15 cellular contexts compared by ENCODE assay signal in genomic region chr7:75971309-75971960, GRCh38. TPM values are rescaled to one million over a fixed set of nuclear protein-coding genes. Genes with fewer than 3 reads are reported as not detected.
A peak's percentile ranks its signal among the peaks of the same experiment; 100 is the strongest.
DNase-seq lines count a peak whose midpoint lies in the region; ATAC-seq and TF ChIP-seq lines count a peak whose summit lies in the region.
"Had no signal": no experiment of that assay in that cellular context is flagged by ENCODE, and none has a peak within 500 bp of the region (broad histone marks: within the 10 kb centered on the region; RNA-seq: fewer than 3 reads in every experiment).

No MANE protein-coding gene starts in this region.

- peaks cover 32% of the 10 kb centered on the region; the same call in 1 of the 2 replicates for H4K20me1 ChIP-seq in BLaER1
- no peaks in the 10 kb centered on the region for H4K20me1 ChIP-seq in MM.1S (ENCODE audit: insufficient read depth, low read length)

- peaks cover 24% of the 10 kb centered on the region for H3K4me1 ChIP-seq in BLaER1
- peaks cover 0 to 55% of the 10 kb centered on the region in 2 donors for H3K4me1 ChIP-seq in right atrium auricular region
- peaks cover 66% of the 10 kb centered on the region for H3K4me1 ChIP-seq in psoas muscle
- H3K4me1 ChIP-seq in MM.1S (ENCODE audit: low read length) = no peaks in the 10 kb centered on the region
- H3K4me1 ChIP-seq: colonic mucosa had no signal

- H3K36me3 ChIP-seq in BLaER1 (peaks cover 40% of the 10 kb centered on the region), right atrium auricular region (peaks cover 10% of the 10 kb centered on the region), psoas muscle (ENCODE audit: insufficient read depth in 1 of 2, low read depth in 1 of 2) (peaks cover 0 to 16% of the 10 kb centered on the region in 2 donors), MM.1S (replicated peaks; ENCODE audit: insufficient read depth, low read length) (no peaks in the 10 kb centered on the region)
- H3K36me3 ChIP-seq: colonic mucosa had no signal

- H2AFZ ChIP-seq in MM.1S (ENCODE audit: low read length) = no peak overlapping the region

- H3K4me3 ChIP-seq in BLaER1 (no peak overlapping the region), right atrium auricular region (no peak overlapping the region), psoas muscle (no peak overlapping the region), MM.1S (ENCODE audit: low read length) (no peak overlapping the region)
- H3K4me3 ChIP-seq: colonic mucosa had no signal

- H3K9me3 ChIP-seq in BLaER1 (no peaks in the 10 kb centered on the region), right atrium auricular region (no peaks in the 10 kb centered on the region), psoas muscle (no peaks in the 10 kb centered on the region), MM.1S (replicated peaks; ENCODE audit: insufficient read depth, low read length) (no peaks in the 10 kb centered on the region)
- H3K9me3 ChIP-seq: colonic mucosa had no signal

- H3K27ac ChIP-seq in BLaER1 (no peak overlapping the region), right atrium auricular region (peak overlapping the region; percentile 59 to 68), psoas muscle (peak overlapping the region; percentile 72), MM.1S (ENCODE audit: low read length) (no peak overlapping the region)
- H3K27ac ChIP-seq: colonic mucosa, KMS-11 had no signal

- H3K79me2 ChIP-seq in MM.1S (ENCODE audit: low read length) = no peaks in the 10 kb centered on the region

- H3F3A ChIP-seq in MM.1S (ENCODE audit: insufficient read depth, low read length) = no peaks in the 10 kb centered on the region

- H3K4me2 ChIP-seq in BLaER1 = peak overlapping the region; percentile 65
- H3K4me2 ChIP-seq in MM.1S (ENCODE audit: low read depth, low read length) = no peak overlapping the region
- H3K4me2 ChIP-seq: KMS-11 had no signal

- peak; percentile 18 for DNase-seq in HT-29 (ENCODE audit: low spot score)
- DNase-seq in right atrium auricular region (ENCODE audit: low spot score) = no peak
- no peak for DNase-seq in psoas muscle
- no peak for DNase-seq in EL
- DNase-seq in midbrain (lab: John Stamatoyannopoulos, UW) = no peak
- DNase-seq in MM.1S = no peak
- DNase-seq: activated CD4-positive, alpha-beta T cell treated with anti-CD3 and anti-CD28 coated beads, Interleukin-2, amount 10 ng/mL, durations not matched to agents 7 days and 5 days; activated naive CD4-positive, alpha-beta T cell treated with anti-CD3 and anti-CD28 coated beads, Interleukin-2, amount 10 ng/mL, durations not matched to agents 7 days and 5 days; foreskin melanocyte; natural killer cell; NCI-H1092 treated with DMSO at 0.1 percent for 48 hours had no signal

- no peak for ATAC-seq in psoas muscle
- no peak for ATAC-seq in HG03469 (IDR thresholded peaks at IDR 0.05; ENCODE audit: unreplicated experiment)
- ATAC-seq: natural killer cell had no signal

- H3K9ac ChIP-seq in BLaER1 (no peak overlapping the region), MM.1S (ENCODE audit: low read length) (no peak overlapping the region)
- H3K9ac ChIP-seq: KMS-11 had no signal

- no peaks in the 10 kb centered on the region for H3K9me2 ChIP-seq in MM.1S (replicated peaks; ENCODE audit: insufficient read depth, low read length)

- intact Hi-C loops in psoas muscle (cut with DNase I) = no loop called here

- no peaks in the 10 kb centered on the region for H3K27me3 ChIP-seq in BLaER1
- H3K27me3 ChIP-seq in right atrium auricular region = no peaks in the 10 kb centered on the region
- no peaks in the 10 kb centered on the region for H3K27me3 ChIP-seq in psoas muscle (ENCODE audit: insufficient read depth in 3 of 3, low read length in 2 of 3)
- H3K27me3 ChIP-seq in MM.1S (replicated peaks; ENCODE audit: insufficient read depth, low read length) = no peaks in the 10 kb centered on the region
- H3K27me3 ChIP-seq: colonic mucosa had no signal

- WGBS in psoas muscle, 3 donors = 71 to 78% (median 74%) methylated on average over 14 of the region's 14 CpGs

- TF ChIP-seq CTCF in right atrium auricular region (IDR thresholded peaks at IDR 0.05) (no peak), psoas muscle (IDR thresholded peaks at IDR 0.05) (no peak), MM.1S (IDR thresholded peaks at IDR 0.05; ENCODE audit: low read length) (no peak)

RNA-seq across cellular contexts. Expression of gene TMEM120A, which starts 23.0 kb away (rescaled TPM):
- total RNA-seq in HT-29 (2014; rRNA removed; shearing (Covaris generic)) = 29.3 and 32.8 TPM in 2 replicates
- total RNA-seq in right atrium auricular region (10 to 100 TPM; 35.3 to 50.0 TPM), psoas muscle (100 to 1,000 TPM in 1 of 4 donors, 10 to 100 TPM in 3; 70.1 to 103 (median 87.1) TPM)
- 100 to 1,000 TPM; 106 to 185 (median 107) TPM for polyA plus RNA-seq in psoas muscle

RNA-seq across cellular contexts. Expression of gene POR, which starts 56.5 kb away (rescaled TPM):
- 222 and 263 TPM in 2 replicates for total RNA-seq in HT-29 (2014; rRNA removed; shearing (Covaris generic))
- total RNA-seq in right atrium auricular region (10 to 100 TPM; 53.4 to 85.3 TPM), psoas muscle (100 to 1,000 TPM in 2 of 4 donors, 10 to 100 TPM in 2; 48.8 to 206 (median 117) TPM)
- polyA plus RNA-seq in psoas muscle = 100 to 1,000 TPM in 2 of 3 donors, 10 to 100 TPM in 1; 81.4 to 288 (median 138) TPM

Comparison
In these comparisons a context has a peak if more than half of its experiments do, and no peak if none do; other contexts are left out.
1. H3K27ac ChIP-seq: peak in right atrium auricular region (2 of 2) and psoas muscle (single experiment); none in BLaER1 (single experiment) and MM.1S (single experiment).